Comparison of ENCODE assay signal across 9 cellular contexts in the genomic region with DNA sequence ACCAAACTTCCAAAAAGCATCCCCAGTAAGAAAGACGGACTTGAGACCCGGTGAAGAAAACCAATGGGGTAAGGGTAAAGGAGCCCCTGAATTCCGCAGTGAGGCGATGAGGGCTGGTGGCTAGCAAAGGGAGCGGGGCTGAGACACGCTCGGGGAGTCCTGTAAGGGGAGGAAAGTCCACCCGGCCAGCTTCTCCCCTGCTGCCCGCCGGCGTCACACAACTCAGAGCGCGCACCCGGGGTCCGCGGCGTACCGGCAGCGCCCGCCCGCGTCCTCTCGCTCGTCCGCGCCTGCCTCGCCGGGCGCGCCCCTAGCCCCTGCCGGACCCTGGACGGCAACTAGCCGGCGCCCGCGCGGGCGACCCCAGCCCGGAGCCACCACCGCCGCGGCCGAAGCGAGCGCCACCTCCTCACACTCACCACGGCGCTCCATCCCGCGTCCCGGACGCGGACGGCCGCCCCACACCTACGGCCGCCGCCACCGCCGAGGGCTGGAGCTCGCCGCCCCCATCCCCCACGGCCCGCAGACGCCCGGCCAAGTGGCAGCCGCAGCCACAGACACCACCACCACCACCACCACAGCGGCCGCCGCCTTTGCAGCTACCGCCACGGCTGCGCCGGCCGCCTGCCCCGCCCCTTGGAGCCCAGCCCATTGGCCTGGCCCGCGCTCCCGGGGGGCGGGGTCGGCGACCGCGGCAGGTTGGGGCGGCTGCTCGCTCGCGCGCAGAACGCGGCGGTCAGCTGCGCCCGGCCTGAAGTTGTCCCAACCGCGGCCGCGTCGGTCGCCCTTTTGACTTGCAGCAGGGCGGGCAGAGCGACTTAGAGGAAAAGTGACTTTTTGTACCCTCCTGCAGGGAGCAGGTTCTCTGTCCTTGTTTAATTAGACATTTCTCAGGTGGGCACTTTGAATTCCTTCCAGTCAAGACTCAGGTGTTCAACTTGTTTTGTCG. TPM values are rescaled to one million over a fixed set of nuclear protein-coding genes. Genes with fewer than 3 reads are reported as not detected.
DNase-seq lines count a peak whose midpoint lies in the region; ATAC-seq lines count a peak whose summit lies in the region.
"Had no signal": no experiment of that assay in that cellular context is flagged by ENCODE, and none has a peak within 500 bp of the region (broad histone marks: within the 10 kb centered on the region; RNA-seq: fewer than 3 reads in every experiment).

No MANE protein-coding gene starts in this region.

- peak overlapping the region; percentile 99 for H3K4me3 ChIP-seq in SJSA1

- peak overlapping the region; percentile 37 for H3K27ac ChIP-seq in SJSA1

- peaks cover 14% of the 10 kb centered on the region for H3K4me1 ChIP-seq in SJSA1 (replicated peaks)

- H3K9me3 ChIP-seq in SJSA1 (replicated peaks) = no peaks in the 10 kb centered on the region

- H3K36me3 ChIP-seq in SJSA1 = peaks cover 6% of the 10 kb centered on the region

- ATAC-seq in GM19438 (IDR thresholded peaks at IDR 0.05; ENCODE audit: low read depth, unreplicated experiment) = peak; percentile 96
- ATAC-seq in HG03520 (IDR thresholded peaks at IDR 0.05; ENCODE audit: unreplicated experiment) = peak; percentile 85

- H3K27me3 ChIP-seq in SJSA1 (replicated peaks) = no peaks in the 10 kb centered on the region

- DNase-seq in D341Med (ENCODE audit: low spot score) (peak; percentile 77), SJSA1 (ENCODE audit: low read depth in 1 of 2, low spot score in 2 of 2) (peak; percentile 63 to 79), cerebellum (ENCODE audit: low spot score) (peak; percentile 84), kidney tubule cell (ENCODE audit: low spot score) (peak; percentile 93)
- peak; percentile 6 to 22 for DNase-seq in stimulated activated CD8-positive, alpha-beta memory T cell treated with anti-CD3 and anti-CD28 coated beads, Interleukin-15, amount 100 ng/mL, for 48 hours (ENCODE audit: low read depth in 2 of 2)
- DNase-seq in stimulated activated naive CD4-positive, alpha-beta T cell treated with Interleukin-2 at 50 U/mL for 16 hours (lab: John Stamatoyannopoulos, UW) = no peak

RNA-seq across cellular contexts. Expression of gene ARHGAP29, which starts 10.0 kb away (rescaled TPM):
- total RNA-seq in SJSA1 (2014; rRNA removed; shearing (Covaris generic)) = 20.5 and 20.6 TPM in 2 replicates
- total RNA-seq in cerebellum = 55.1 TPM
- total RNA-seq: T-helper 2 cell treated with Interferon-gamma antibody and Interleukin-4, amounts not matched to agents 100 ng/mL and 5 ng/mL, for 36 hours had no signal
